12 cellular contexts compared by ENCODE assay signal in the genomic region with DNA sequence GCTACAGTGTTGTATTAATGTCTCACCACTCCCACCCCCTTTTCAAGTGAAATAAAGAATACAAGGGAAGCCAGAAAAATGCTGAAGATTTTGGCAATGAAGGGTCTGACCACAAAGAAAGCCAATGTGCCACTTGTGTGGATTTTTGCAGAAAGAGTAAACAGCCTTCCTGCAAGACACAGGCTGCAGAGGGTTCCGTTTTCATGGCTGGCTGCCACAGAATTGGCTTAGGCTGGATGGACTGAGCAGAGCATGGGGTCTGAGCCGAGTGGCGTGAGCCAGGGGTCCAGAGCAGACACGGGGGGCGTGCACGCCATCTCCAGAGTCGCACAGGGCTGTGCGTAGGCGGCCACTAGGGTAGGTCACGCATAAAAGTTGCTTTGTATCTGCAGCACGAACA.
A peak's percentile ranks its signal among the peaks of the same experiment; 100 is the strongest.
DNase-seq lines count a peak whose midpoint lies in the region; ATAC-seq and TF ChIP-seq lines count a peak whose summit lies in the region.
"Had no signal": no experiment of that assay in that cellular context is flagged by ENCODE, and none has a peak within 500 bp of the region (broad histone marks: within the 10 kb centered on the region; RNA-seq: fewer than 3 reads in every experiment).

No MANE protein-coding gene starts in this region.

- ATAC-seq in HG03354 (IDR thresholded peaks at IDR 0.05; ENCODE audit: poor library complexity, severe bottlenecking, unreplicated experiment) (no peak), HG02885 (IDR thresholded peaks at IDR 0.05; ENCODE audit: poor library complexity, unreplicated experiment) (no peak)

- no peak for TF ChIP-seq CTCF in mesothelial cell of epicardium (IDR thresholded peaks at IDR 0.05; ENCODE audit: unreplicated experiment)
- TF ChIP-seq CTCF in type B pancreatic cell (conservative IDR thresholded peaks at IDR 0.05): no peak
- no peak for TF ChIP-seq CTCF in GM10266 (IDR thresholded peaks at IDR 0.05; ENCODE audit: control insufficient read depth, insufficient read depth, low read depth, missing control alignments)

- H3K27me3 Mint-ChIP-seq in mesothelial cell of epicardium (ENCODE audit: low read depth): peaks cover 4% of the 10 kb centered on the region
- no peaks in the 10 kb centered on the region for H3K27me3 Mint-ChIP-seq in type B pancreatic cell

- no peak overlapping the region for H3K4me3 Mint-ChIP-seq in mesothelial cell of epicardium
- peak overlapping the region; percentile 30 for H3K4me3 Mint-ChIP-seq in type B pancreatic cell

- H3K36me3 Mint-ChIP-seq in mesothelial cell of epicardium (peaks cover 2% of the 10 kb centered on the region), type B pancreatic cell (no peaks in the 10 kb centered on the region)

- H3K4me1 Mint-ChIP-seq in mesothelial cell of epicardium (peaks cover 9% of the 10 kb centered on the region), type B pancreatic cell (ENCODE audit: unreplicated experiment) (peaks cover 9% of the 10 kb centered on the region)

- H3K27ac Mint-ChIP-seq in mesothelial cell of epicardium (peak overlapping the region; percentile 18), type B pancreatic cell (no peak overlapping the region)

- peaks cover 18% of the 10 kb centered on the region for H3K9me3 Mint-ChIP-seq in mesothelial cell of epicardium
- H3K9me3 Mint-ChIP-seq in type B pancreatic cell: peaks cover 9% of the 10 kb centered on the region

- DNase-seq in NCI-H1092 treated with DMSO at 0.1 percent for 48 hours (lab: John Stamatoyannopoulos, UW) (peak; percentile 21), NCI-H1092 (lab: John Stamatoyannopoulos, UW) (no peak), cerebellar cortex (ENCODE audit: low spot score) (peak; percentile 47), mesothelial cell of epicardium (ENCODE audit: low spot score in 2 of 2, unreplicated experiment in 2 of 2) (no peak), type B pancreatic cell (ENCODE audit: extremely low spot score, unreplicated experiment) (no peak), GM10266 (ENCODE audit: extremely low spot score) (no peak)
- DNase-seq: activated CD4-positive, alpha-beta T cell treated with anti-CD3 and anti-CD28 coated beads for 48 hours; activated gamma-delta T cell treated with Interleukin-2 at 50 U/mL for 16 hours; effector memory CD4-positive, alpha-beta T cell; trophoblast cell had no signal

Comparison
In these comparisons a context has a peak if more than half of its experiments do, and no peak if none do; other contexts are left out.
1. DNase-seq: peak in NCI-H1092 treated with DMSO at 0.1 percent for 48 hours (single experiment) and cerebellar cortex (single experiment); none in NCI-H1092 (single experiment), mesothelial cell of epicardium (0 of 2), type B pancreatic cell (single experiment) and GM10266 (single experiment).